ENCODE assay signal across 14 cellular contexts in the genomic region with DNA sequence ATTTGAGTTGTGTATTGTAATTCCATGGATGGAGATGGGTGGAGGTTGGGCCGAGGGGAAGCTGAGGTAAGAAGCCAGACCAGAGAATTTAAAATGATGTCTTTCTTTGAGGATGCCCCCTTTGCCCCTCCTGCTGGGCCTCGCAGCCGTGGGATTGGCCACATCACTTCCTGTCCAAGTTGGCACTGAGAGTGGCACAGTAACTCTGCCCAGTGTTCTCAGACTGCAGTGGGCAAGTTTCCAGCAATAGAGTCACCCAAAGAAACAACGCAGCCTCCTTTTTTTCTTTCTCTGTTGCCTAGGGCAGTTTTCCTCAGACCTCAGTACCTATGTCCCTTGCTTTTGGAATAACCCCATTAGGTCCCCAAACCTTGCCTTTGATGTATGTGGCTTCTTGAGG. TPM values are rescaled to one million over a fixed set of nuclear protein-coding genes. Genes with fewer than 3 reads are reported as not detected.
A peak's percentile ranks its signal among the peaks of the same experiment; 100 is the strongest.
DNase-seq lines count a peak whose midpoint lies in the region; ATAC-seq and TF ChIP-seq lines count a peak whose summit lies in the region.
"Had no signal": no experiment of that assay in that cellular context is flagged by ENCODE, and none has a peak within 500 bp of the region (broad histone marks: within the 10 kb centered on the region; RNA-seq: fewer than 3 reads in every experiment).

No MANE protein-coding gene starts in this region.

- H3K27me3 Mint-ChIP-seq in nephron (ENCODE audit: low read depth): peaks cover 4% of the 10 kb centered on the region
- H3K27me3 Mint-ChIP-seq in activated CD4-positive, alpha-beta T cell treated with anti-CD3 and anti-CD28 coated beads, Interleukin-2, amount 10 ng/mL, durations not matched to agents 24 days and 14 days: peaks cover 2% of the 10 kb centered on the region

- H3K9me3 Mint-ChIP-seq in nephron: peaks cover 6% of the 10 kb centered on the region
- H3K9me3 Mint-ChIP-seq in activated CD4-positive, alpha-beta T cell treated with anti-CD3 and anti-CD28 coated beads, Interleukin-2, amount 10 ng/mL, durations not matched to agents 24 days and 14 days: no peaks in the 10 kb centered on the region
- H3K9me3 Mint-ChIP-seq: activated CD8-positive, alpha-beta T cell treated with anti-CD3 and anti-CD28 coated beads for 36 hours had no signal

- peaks cover 67% of the 10 kb centered on the region for H3K4me1 Mint-ChIP-seq in nephron
- peaks cover 5% of the 10 kb centered on the region for H3K4me1 Mint-ChIP-seq in activated CD4-positive, alpha-beta T cell treated with anti-CD3 and anti-CD28 coated beads, Interleukin-2, amount 10 ng/mL, durations not matched to agents 24 days and 14 days

- peak overlapping the region; percentile 41 to 48 (median 47) for H3K27ac Mint-ChIP-seq in nephron
- no peak overlapping the region for H3K27ac Mint-ChIP-seq in activated CD4-positive, alpha-beta T cell treated with anti-CD3 and anti-CD28 coated beads, Interleukin-2, amount 10 ng/mL, durations not matched to agents 24 days and 14 days
- H3K27ac Mint-ChIP-seq: activated CD8-positive, alpha-beta T cell treated with anti-CD3 and anti-CD28 coated beads for 36 hours; T-helper 17 cell had no signal

- no peaks in the 10 kb centered on the region for H3K9me3 ChIP-seq in uterus

- intact Hi-C loops in uterus (cut with DNase I; ENCODE audit: low total_unique reads): no loop called here
- intact Hi-C loops in activated CD4-positive, alpha-beta T cell treated with anti-CD3 and anti-CD28 coated beads, Interleukin-2, amount 10 ng/mL, durations not matched to agents 24 days and 14 days (cut with micrococcal nuclease): no loop called here

- DNase-seq in NCI-H1105 treated with DMSO at 0.1 percent for 48 hours (lab: John Stamatoyannopoulos, UW) (peak; percentile 6), NCI-H1105 (lab: John Stamatoyannopoulos, UW) (no peak), foreskin melanocyte (peak; percentile 11), uterus (no peak)
- no peak for DNase-seq in effector CD4-positive, alpha-beta T cell
- DNase-seq in activated CD4-positive, alpha-beta T cell treated with anti-CD3 and anti-CD28 coated beads, Interleukin-2, amount 10 ng/mL, durations not matched to agents 24 days and 14 days: no peak
- DNase-seq: activated CD8-positive, alpha-beta T cell treated with anti-CD3 and anti-CD28 coated beads for 36 hours; activated naive CD4-positive, alpha-beta T cell treated with anti-CD3 and anti-CD28 coated beads, Interleukin-2, amount 50 U/mL, for 16 hours; NCI-H2029 treated with DMSO at 0.1 percent for 48 hours; T-helper 17 cell had no signal

- H3K36me3 Mint-ChIP-seq in nephron (ENCODE audit: low read depth): peaks cover 11% of the 10 kb centered on the region
- H3K36me3 Mint-ChIP-seq in activated CD4-positive, alpha-beta T cell treated with anti-CD3 and anti-CD28 coated beads, Interleukin-2, amount 10 ng/mL, durations not matched to agents 24 days and 14 days (ENCODE audit: low read depth): no peaks in the 10 kb centered on the region

- peaks cover 0 to 7% of the 10 kb centered on the region in 2 donors for H3K4me1 ChIP-seq in uterus

- no peaks in the 10 kb centered on the region for H3K36me3 ChIP-seq in uterus

- TF ChIP-seq POLR2A in uterus (IDR thresholded peaks at IDR 0.05): no peak

- ATAC-seq in HG03571 (IDR thresholded peaks at IDR 0.05; ENCODE audit: unreplicated experiment): no peak
- ATAC-seq: A549; activated CD8-positive, alpha-beta T cell treated with anti-CD3 and anti-CD28 coated beads for 36 hours; T-helper 17 cell had no signal

- H3K4me3 Mint-ChIP-seq in nephron: no peak overlapping the region
- H3K4me3 Mint-ChIP-seq in activated CD4-positive, alpha-beta T cell treated with anti-CD3 and anti-CD28 coated beads, Interleukin-2, amount 10 ng/mL, durations not matched to agents 24 days and 14 days: no peak overlapping the region
- H3K4me3 Mint-ChIP-seq: activated CD8-positive, alpha-beta T cell treated with anti-CD3 and anti-CD28 coated beads for 36 hours; T-helper 17 cell had no signal

- TF ChIP-seq CTCF in nephron (IDR thresholded peaks at IDR 0.05; ENCODE audit: unreplicated experiment in 3 of 3) (no peak), uterus (IDR thresholded peaks at IDR 0.05) (no peak)

- no peak overlapping the region for H3K4me3 ChIP-seq in uterus
- H3K4me3 ChIP-seq: A549, lung had no signal

- peak overlapping the region; percentile 22 to 50 for H3K27ac ChIP-seq in uterus
- H3K27ac ChIP-seq: A549 had no signal

- H3K27me3 ChIP-seq in uterus: no peaks in the 10 kb centered on the region

RNA-seq across cellular contexts. Expression of a gene that starts 30.4 kb away (rescaled TPM):
- 10 to 100 TPM; 39.1 to 73.8 (median 50.6) TPM for total RNA-seq in uterus
- 2.5 and 2.8 TPM in 2 replicates for total RNA-seq in activated CD4-positive, alpha-beta T cell treated with anti-CD3 and anti-CD28 coated beads, Interleukin-2, amount 10 ng/mL, durations not matched to agents 24 days and 14 days

Comparison
In these comparisons a context has a peak if more than half of its experiments do, and no peak if none do; other contexts are left out.
1. DNase-seq: peak in NCI-H1105 treated with DMSO at 0.1 percent for 48 hours (single experiment) and foreskin melanocyte (single experiment); none in NCI-H1105 (single experiment), uterus (0 of 2), effector CD4-positive, alpha-beta T cell (single experiment) and activated CD4-positive, alpha-beta T cell treated with anti-CD3 and anti-CD28 coated beads, Interleukin-2, amount 10 ng/mL, durations not matched to agents 24 days and 14 days (single experiment).
2. RNA of a gene that starts 30.4 kb away (total RNA-seq): 39.1 to 73.8 TPM in uterus; 2.5 to 2.8 TPM in activated CD4-positive, alpha-beta T cell treated with anti-CD3 and anti-CD28 coated beads, Interleukin-2, amount 10 ng/mL, durations not matched to agents 24 days and 14 days; every median in the first group is over 10 times any median in the second.